1 cellular context compared by ENCODE assay signal in the genomic region with DNA sequence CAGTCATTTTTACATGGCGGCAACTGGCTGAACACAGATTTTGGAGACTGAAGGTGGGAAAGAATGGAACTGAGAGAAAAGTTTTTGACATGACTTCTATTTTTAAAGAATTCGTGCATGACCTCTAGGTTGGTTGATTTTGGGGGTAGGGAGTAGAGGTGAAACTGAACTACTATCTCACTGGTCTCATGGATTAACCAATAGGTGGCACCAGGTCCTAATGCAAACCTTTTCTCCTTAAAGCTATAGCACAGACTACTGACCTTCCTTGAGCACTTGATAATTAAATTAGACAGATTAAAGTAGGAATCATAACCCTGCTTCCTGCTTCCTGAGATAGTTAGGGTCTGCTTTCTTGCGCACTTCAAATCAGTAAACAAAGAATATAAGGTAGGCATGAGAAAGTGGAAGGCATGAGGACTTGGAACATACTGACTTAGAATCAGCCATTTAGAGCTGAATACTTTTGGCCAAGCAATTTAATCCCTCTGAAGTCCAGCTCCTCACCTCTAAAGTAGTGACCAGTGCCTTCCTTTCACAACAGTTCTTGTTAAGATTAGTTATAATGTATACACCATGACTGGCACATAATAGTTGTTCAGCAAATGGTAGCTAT.
TF ChIP-seq lines count a peak whose summit lies in the region.

No MANE protein-coding gene starts in this region.

TF ChIP-seq in GM12878, 131 proteins besides CTCF, POLR2A, EP300 and RAD21 (continued from another document):
- TF ChIP-seq, protein P1, sequence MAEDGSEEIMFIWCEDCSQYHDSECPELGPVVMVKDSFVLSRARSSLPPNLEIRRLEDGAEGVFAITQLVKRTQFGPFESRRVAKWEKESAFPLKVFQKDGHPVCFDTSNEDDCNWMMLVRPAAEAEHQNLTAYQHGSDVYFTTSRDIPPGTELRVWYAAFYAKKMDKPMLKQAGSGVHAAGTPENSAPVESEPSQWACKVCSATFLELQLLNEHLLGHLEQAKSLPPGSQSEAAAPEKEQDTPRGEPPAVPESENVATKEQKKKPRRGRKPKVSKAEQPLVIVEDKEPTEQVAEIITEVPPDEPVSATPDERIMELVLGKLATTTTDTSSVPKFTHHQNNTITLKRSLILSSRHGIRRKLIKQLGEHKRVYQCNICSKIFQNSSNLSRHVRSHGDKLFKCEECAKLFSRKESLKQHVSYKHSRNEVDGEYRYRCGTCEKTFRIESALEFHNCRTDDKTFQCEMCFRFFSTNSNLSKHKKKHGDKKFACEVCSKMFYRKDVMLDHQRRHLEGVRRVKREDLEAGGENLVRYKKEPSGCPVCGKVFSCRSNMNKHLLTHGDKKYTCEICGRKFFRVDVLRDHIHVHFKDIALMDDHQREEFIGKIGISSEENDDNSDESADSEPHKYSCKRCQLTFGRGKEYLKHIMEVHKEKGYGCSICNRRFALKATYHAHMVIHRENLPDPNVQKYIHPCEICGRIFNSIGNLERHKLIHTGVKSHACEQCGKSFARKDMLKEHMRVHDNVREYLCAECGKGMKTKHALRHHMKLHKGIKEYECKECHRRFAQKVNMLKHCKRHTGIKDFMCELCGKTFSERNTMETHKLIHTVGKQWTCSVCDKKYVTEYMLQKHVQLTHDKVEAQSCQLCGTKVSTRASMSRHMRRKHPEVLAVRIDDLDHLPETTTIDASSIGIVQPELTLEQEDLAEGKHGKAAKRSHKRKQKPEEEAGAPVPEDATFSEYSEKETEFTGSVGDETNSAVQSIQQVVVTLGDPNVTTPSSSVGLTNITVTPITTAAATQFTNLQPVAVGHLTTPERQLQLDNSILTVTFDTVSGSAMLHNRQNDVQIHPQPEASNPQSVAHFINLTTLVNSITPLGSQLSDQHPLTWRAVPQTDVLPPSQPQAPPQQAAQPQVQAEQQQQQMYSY (CRISPR knock-in tag; IDR thresholded peaks at IDR 0.05): no peak
- TF ChIP-seq NFYA (IDR thresholded peaks at IDR 0.05; ENCODE audit: borderline replicate concordance, low read depth, low read length) (no peak), SPI1 (IDR thresholded peaks at IDR 0.05; ENCODE audit: borderline replicate concordance, insufficient read depth, low read depth, low read length) (no peak), ZNF384 (IDR thresholded peaks at IDR 0.05; ENCODE audit: borderline replicate concordance, low read depth, low read length) (no peak), MEF2A (IDR thresholded peaks at IDR 0.05; ENCODE audit: insufficient read depth, low read depth, low read length) (no peak), POU2F2 (IDR thresholded peaks at IDR 0.05; ENCODE audit: borderline replicate concordance, low read depth, low read length) (no peak), TBL1XR1 (IDR thresholded peaks at IDR 0.05; ENCODE audit: low read depth, low read length) (no peak), HDGF (IDR thresholded peaks at IDR 0.05) (no peak), SMAD1 (IDR thresholded peaks at IDR 0.05; ENCODE audit: low read depth, partially characterized antibody) (no peak), FOS (IDR thresholded peaks at IDR 0.05; ENCODE audit: borderline replicate concordance, extremely low read depth, insufficient read length) (no peak), KAT2A (conservative IDR thresholded peaks at IDR 0.05; ENCODE audit: control insufficient read depth, low read depth, low read length) (no peak)
- TF ChIP-seq, protein P2, sequence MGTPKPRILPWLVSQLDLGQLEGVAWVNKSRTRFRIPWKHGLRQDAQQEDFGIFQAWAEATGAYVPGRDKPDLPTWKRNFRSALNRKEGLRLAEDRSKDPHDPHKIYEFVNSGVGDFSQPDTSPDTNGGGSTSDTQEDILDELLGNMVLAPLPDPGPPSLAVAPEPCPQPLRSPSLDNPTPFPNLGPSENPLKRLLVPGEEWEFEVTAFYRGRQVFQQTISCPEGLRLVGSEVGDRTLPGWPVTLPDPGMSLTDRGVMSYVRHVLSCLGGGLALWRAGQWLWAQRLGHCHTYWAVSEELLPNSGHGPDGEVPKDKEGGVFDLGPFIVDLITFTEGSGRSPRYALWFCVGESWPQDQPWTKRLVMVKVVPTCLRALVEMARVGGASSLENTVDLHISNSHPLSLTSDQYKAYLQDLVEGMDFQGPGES (IDR thresholded peaks at IDR 0.05): no peak
- TF ChIP-seq, protein P3, sequence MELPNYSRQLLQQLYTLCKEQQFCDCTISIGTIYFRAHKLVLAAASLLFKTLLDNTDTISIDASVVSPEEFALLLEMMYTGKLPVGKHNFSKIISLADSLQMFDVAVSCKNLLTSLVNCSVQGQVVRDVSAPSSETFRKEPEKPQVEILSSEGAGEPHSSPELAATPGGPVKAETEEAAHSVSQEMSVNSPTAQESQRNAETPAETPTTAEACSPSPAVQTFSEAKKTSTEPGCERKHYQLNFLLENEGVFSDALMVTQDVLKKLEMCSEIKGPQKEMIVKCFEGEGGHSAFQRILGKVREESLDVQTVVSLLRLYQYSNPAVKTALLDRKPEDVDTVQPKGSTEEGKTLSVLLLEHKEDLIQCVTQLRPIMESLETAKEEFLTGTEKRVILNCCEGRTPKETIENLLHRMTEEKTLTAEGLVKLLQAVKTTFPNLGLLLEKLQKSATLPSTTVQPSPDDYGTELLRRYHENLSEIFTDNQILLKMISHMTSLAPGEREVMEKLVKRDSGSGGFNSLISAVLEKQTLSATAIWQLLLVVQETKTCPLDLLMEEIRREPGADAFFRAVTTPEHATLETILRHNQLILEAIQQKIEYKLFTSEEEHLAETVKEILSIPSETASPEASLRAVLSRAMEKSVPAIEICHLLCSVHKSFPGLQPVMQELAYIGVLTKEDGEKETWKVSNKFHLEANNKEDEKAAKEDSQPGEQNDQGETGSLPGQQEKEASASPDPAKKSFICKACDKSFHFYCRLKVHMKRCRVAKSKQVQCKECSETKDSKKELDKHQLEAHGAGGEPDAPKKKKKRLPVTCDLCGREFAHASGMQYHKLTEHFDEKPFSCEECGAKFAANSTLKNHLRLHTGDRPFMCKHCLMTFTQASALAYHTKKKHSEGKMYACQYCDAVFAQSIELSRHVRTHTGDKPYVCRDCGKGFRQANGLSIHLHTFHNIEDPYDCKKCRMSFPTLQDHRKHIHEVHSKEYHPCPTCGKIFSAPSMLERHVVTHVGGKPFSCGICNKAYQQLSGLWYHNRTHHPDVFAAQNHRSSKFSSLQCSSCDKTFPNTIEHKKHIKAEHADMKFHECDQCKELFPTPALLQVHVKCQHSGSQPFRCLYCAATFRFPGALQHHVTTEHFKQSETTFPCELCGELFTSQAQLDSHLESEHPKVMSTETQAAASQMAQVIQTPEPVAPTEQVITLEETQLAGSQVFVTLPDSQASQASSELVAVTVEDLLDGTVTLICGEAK (IDR thresholded peaks at IDR 0.05; ENCODE audit: borderline replicate concordance): no peak
- TF ChIP-seq, protein P4, sequence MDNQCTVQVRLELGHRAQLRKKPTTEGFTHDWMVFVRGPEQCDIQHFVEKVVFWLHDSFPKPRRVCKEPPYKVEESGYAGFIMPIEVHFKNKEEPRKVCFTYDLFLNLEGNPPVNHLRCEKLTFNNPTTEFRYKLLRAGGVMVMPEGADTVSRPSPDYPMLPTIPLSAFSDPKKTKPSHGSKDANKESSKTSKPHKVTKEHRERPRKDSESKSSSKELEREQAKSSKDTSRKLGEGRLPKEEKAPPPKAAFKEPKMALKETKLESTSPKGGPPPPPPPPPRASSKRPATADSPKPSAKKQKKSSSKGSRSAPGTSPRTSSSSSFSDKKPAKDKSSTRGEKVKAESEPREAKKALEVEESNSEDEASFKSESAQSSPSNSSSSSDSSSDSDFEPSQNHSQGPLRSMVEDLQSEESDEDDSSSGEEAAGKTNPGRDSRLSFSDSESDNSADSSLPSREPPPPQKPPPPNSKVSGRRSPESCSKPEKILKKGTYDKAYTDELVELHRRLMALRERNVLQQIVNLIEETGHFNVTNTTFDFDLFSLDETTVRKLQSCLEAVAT (IDR thresholded peaks at IDR 0.05): no peak
